8 cellular contexts compared by ENCODE assay signal in the genomic region with DNA sequence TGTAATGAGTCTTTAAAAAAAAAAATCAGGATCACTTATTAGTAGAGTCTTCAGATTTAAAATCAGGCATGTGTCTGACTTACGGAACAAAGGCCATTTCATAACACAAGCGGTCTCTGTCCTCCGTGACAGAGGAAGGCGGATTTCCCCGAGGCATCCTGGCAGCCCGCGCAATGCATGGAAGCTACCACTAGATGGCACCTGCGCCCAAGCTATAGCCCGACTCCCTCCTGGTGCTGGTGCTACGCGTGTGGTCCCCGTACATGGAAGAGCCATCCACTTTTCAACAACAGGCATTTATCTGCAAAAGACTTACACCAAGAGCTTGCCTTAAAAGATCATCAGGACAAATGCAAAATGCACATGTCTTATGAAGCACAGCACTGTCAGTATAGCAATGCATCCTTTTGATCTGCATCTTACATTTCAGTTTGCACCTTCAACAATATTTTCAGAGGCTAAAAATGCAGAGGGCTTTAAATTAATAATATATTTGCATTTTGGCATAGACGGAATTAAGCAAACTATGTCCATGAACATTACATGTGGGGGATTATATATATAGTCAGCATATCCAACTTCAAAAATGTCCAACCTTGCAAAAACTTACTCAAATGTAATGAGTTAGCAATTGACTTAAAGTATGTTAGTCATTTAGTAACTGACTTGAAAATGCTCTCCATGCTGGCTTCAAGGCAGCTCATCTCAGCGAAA.
DNase-seq lines count a peak whose midpoint lies in the region; ATAC-seq and TF ChIP-seq lines count a peak whose summit lies in the region.

No MANE protein-coding gene starts in this region.

- H3K4me1 ChIP-seq in adipocyte (ENCODE audit: control insufficient read depth, insufficient read depth, low read length) (peaks cover 16% of the 10 kb centered on the region), heart right ventricle (peaks cover 0 to 32% (median 11%) of the 10 kb centered on the region in 9 donors)

- peaks cover 6% of the 10 kb centered on the region for H3K36me3 ChIP-seq in adipocyte (ENCODE audit: control insufficient read depth, insufficient read depth, low read length, severe bottlenecking)
- H3K36me3 ChIP-seq in heart right ventricle: peaks cover 0 to 10% (median 0%) of the 10 kb centered on the region in 9 donors

- H3K36me3 Mint-ChIP-seq in T-cell: no peaks in the 10 kb centered on the region

- TF ChIP-seq CTCF in GM13977 (IDR thresholded peaks at IDR 0.05; ENCODE audit: extremely low read depth, insufficient read depth, missing control alignments) (peak; percentile 99), heart right ventricle (IDR thresholded peaks at IDR 0.05) (peak; percentile 90 to 97 (median 94))

- H3K4me3 ChIP-seq in adipocyte (ENCODE audit: low read length) (no peak overlapping the region), heart right ventricle (no peak overlapping the region)

- intact Hi-C loops in heart right ventricle (cut with DNase I): loop anchor here (1.0 to 5.0 kb wide), 12 partner anchors 218 to 313 kb away; no protein-coding TSS in a partner anchor

- ATAC-seq in HG02759 (IDR thresholded peaks at IDR 0.05; ENCODE audit: unreplicated experiment): peak; percentile 95
- ATAC-seq in T-cell (replicated peaks in 1 of 4): peak; percentile 88 to 96 (median 90)
- peak; percentile 84 to 96 (median 92) for ATAC-seq in heart right ventricle

- H3K27ac Mint-ChIP-seq in T-cell: peak overlapping the region in 1 of 2 donors; percentile 28

- no peaks in the 10 kb centered on the region for H3K27me3 Mint-ChIP-seq in T-cell

- H3K9me3 ChIP-seq in adipocyte (ENCODE audit: control insufficient read depth, low read length): no peaks in the 10 kb centered on the region
- H3K9me3 ChIP-seq in heart right ventricle: no peaks in the 10 kb centered on the region

- no peak overlapping the region for H3K27ac ChIP-seq in heart right ventricle

- DNase-seq in GM13977 (ENCODE audit: low spot score) (peak; percentile 94), NCI-H1105 treated with DMSO at 0.1 percent for 48 hours (lab: John Stamatoyannopoulos, UW) (peak; percentile 74), T-cell (peak; percentile 23 to 81 (median 66)), adipocyte (ENCODE audit: low read depth) (peak; percentile 88), heart right ventricle (peak; percentile 80 to 84), retina (peak; percentile 94), NCI-H226 (no peak)

- POLR2A ChIA-PET in T-cell (lab: Charles Lee): no interaction called here

- peaks cover 17 to 29% (median 26%) of the 10 kb centered on the region in 3 donors for H3K4me1 Mint-ChIP-seq in T-cell

- CTCF ChIA-PET in T-cell (lab: Charles Lee): interaction anchor here (0.5 to 5.0 kb wide), 19 partner anchors 8 to 1943 kb away, joined by 3 to 36 read pairs (median 3); no protein-coding TSS in a partner anchor

- WGBS in heart right ventricle, 2 donors: 13 to 16% methylated on average over 14 of the region's 14 CpGs

- H3K27me3 ChIP-seq in adipocyte (replicated peaks; ENCODE audit: control insufficient read depth, insufficient read depth, low read length) (no peaks in the 10 kb centered on the region), heart right ventricle (no peaks in the 10 kb centered on the region)

- no peaks in the 10 kb centered on the region for H3K9me3 Mint-ChIP-seq in T-cell

- no peak overlapping the region for H3K9ac ChIP-seq in adipocyte (ENCODE audit: low read length)

- in situ Hi-C loops in GM13977 (cut with MboI; ENCODE audit: low pct_unique_long_range_greater_than_20kb, low sequenced_read_pairs, unreplicated experiment): no loop called here

- H3K4me3 Mint-ChIP-seq in T-cell: no peak overlapping the region
